In the genomic region with DNA sequence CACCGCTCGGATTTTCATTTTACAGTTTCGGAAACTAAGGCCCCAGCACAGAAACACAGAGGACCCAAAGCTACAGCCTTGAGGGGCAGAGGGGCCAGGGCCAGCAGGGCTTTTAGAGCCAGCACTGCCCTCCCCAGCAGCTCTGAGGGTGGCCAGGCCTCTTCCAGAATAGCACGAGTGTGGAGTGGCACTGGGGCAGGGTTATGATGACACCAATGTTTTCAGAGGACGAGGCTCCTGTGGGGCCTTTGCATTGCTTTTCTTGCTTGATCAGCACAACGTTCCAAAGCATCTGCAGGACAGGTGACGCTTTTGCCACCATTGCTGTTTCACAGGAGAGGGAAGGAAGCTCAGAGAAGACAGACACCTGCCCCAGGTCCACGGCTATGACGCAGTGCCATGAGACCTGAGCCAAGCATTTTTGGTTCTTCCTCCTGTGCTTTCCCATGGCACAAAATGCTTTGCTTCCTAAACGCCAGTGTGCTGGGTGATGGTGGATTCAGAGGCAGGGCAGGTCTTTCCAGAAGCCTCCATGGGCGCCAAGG, we compare ENCODE assay signal across 26 cellular contexts.
DNase-seq lines count a peak whose midpoint lies in the region; ATAC-seq and TF ChIP-seq lines count a peak whose summit lies in the region.
"Had no signal": no experiment of that assay in that cellular context is flagged by ENCODE, and none has a peak within 500 bp of the region (broad histone marks: within the 10 kb centered on the region; RNA-seq: fewer than 3 reads in every experiment).

No MANE protein-coding gene starts in this region.

- H3K4me1 ChIP-seq in lower lobe of right lung, result peaks cover 29% of the 10 kb centered on the region
- H3K4me1 ChIP-seq: Caco-2, HAP-1 had no signal

- no peaks in the 10 kb centered on the region for H3K27me3 ChIP-seq in lower lobe of right lung (ENCODE audit: low read depth)
- H3K27me3 ChIP-seq: left lung, sigmoid colon had no signal

- H3K4me3 ChIP-seq in lower lobe of right lung, result no peak overlapping the region
- H3K4me3 ChIP-seq: HAP-1, sigmoid colon had no signal

- H3K4me1 Mint-ChIP-seq in activated CD4-positive, alpha-beta T cell treated with anti-CD3 and anti-CD28 coated beads, Interleukin-2, amount 10 ng/mL, durations not matched to agents 7 days and 5 days, result peaks cover 56% of the 10 kb centered on the region
- H3K4me1 Mint-ChIP-seq in T-helper 17 cell, result peaks cover 32% of the 10 kb centered on the region

- peaks cover 18% of the 10 kb centered on the region for H3K36me3 ChIP-seq in lower lobe of right lung
- H3K36me3 ChIP-seq: HAP-1, heart right ventricle, sigmoid colon had no signal

- H3K27me3 Mint-ChIP-seq in activated CD4-positive, alpha-beta T cell treated with anti-CD3 and anti-CD28 coated beads, Interleukin-2, amount 10 ng/mL, durations not matched to agents 7 days and 5 days, result no peaks in the 10 kb centered on the region
- H3K27me3 Mint-ChIP-seq in T-helper 17 cell, result no peaks in the 10 kb centered on the region
- H3K27me3 Mint-ChIP-seq: activated CD4-positive, alpha-beta T cell treated with anti-CD3 and anti-CD28 coated beads for 36 hours; activated naive CD8-positive, alpha-beta T cell treated with anti-CD3 and anti-CD28 coated beads, Interleukin-2, amount 10 ng/mL, durations not matched to agents 7 days and 5 days; stimulated activated naive CD8-positive, alpha-beta T cell treated with anti-CD3 and anti-CD28 coated beads, Interleukin-15, amount 100 ng/mL, for 72 hours had no signal

- intact Hi-C loops in lower lobe of right lung (cut with DNase I) (no loop called here), posterior vena cava (cut with DNase I) (loop anchor here in 1 of 2 donors (10.0 kb wide), 1 partner anchor 129 kb away; a partner anchor contains a TSS)

- CTCF ChIA-PET in activated CD4-positive, alpha-beta T cell treated with anti-CD3 and anti-CD28 coated beads, Interleukin-2, amount 10 ng/mL, durations not matched to agents 7 days and 5 days (lab: Charles Lee), result interaction anchor here (1.3 kb wide), 1 partner anchor 46 kb away, joined by 3 read pairs; no protein-coding TSS in a partner anchor

- POLR2A ChIA-PET in activated CD4-positive, alpha-beta T cell treated with anti-CD3 and anti-CD28 coated beads, Interleukin-2, amount 10 ng/mL, durations not matched to agents 7 days and 5 days (lab: Charles Lee), result no interaction called here

- H3K36me3 Mint-ChIP-seq in activated CD4-positive, alpha-beta T cell treated with anti-CD3 and anti-CD28 coated beads, Interleukin-2, amount 10 ng/mL, durations not matched to agents 7 days and 5 days (ENCODE audit: low read depth), result peaks cover 25% of the 10 kb centered on the region
- H3K36me3 Mint-ChIP-seq in T-helper 17 cell (ENCODE audit: low read depth), result peaks cover 8% of the 10 kb centered on the region
- H3K36me3 Mint-ChIP-seq: mesothelial cell of epicardium had no signal

- H3K4me3 Mint-ChIP-seq in activated CD4-positive, alpha-beta T cell treated with anti-CD3 and anti-CD28 coated beads, Interleukin-2, amount 10 ng/mL, durations not matched to agents 7 days and 5 days, result no peak overlapping the region
- peak overlapping the region; percentile 9 for H3K4me3 Mint-ChIP-seq in T-helper 17 cell
- H3K4me3 Mint-ChIP-seq: mesothelial cell of epicardium, nephron progenitor cell had no signal

- TF ChIP-seq CTCF in lower lobe of right lung (IDR thresholded peaks at IDR 0.05), result no peak

- H3K27ac ChIP-seq in lower lobe of right lung (peak overlapping the region; percentile 69), temporal lobe (ENCODE audit: low read depth, low read length) (peak overlapping the region; percentile 72)
- H3K27ac ChIP-seq: 22Rv1, KMS-11 had no signal

- no peaks in the 10 kb centered on the region for H3K9me3 Mint-ChIP-seq in activated CD4-positive, alpha-beta T cell treated with anti-CD3 and anti-CD28 coated beads, Interleukin-2, amount 10 ng/mL, durations not matched to agents 7 days and 5 days
- H3K9me3 Mint-ChIP-seq: activated naive CD8-positive, alpha-beta T cell treated with anti-CD3 and anti-CD28 coated beads, Interleukin-2, amount 10 ng/mL, durations not matched to agents 7 days and 5 days; mesothelial cell of epicardium; nephron progenitor cell; stimulated activated naive CD8-positive, alpha-beta T cell treated with anti-CD3 and anti-CD28 coated beads, Interleukin-15, amount 100 ng/mL, for 72 hours; T-helper 1 cell treated with Interleukin-12 subunit alpha and Interleukin-12 subunit beta and Interleukin-4 antibody, amounts not matched to agents 30 μg/mL and 1 μg/mL, for 36 hours had no signal

- H3K27ac Mint-ChIP-seq in activated CD4-positive, alpha-beta T cell treated with anti-CD3 and anti-CD28 coated beads, Interleukin-2, amount 10 ng/mL, durations not matched to agents 7 days and 5 days, result peak overlapping the region; percentile 76
- H3K27ac Mint-ChIP-seq in T-helper 17 cell, result peak overlapping the region; percentile 79
- H3K27ac Mint-ChIP-seq: activated CD4-positive, alpha-beta T cell treated with anti-CD3 and anti-CD28 coated beads for 36 hours; mesothelial cell of epicardium; nephron progenitor cell had no signal

- H3K9me3 ChIP-seq in T-helper 17 cell (ENCODE audit: control insufficient read depth, low read length, poor library complexity, severe bottlenecking) (no peaks in the 10 kb centered on the region), lower lobe of right lung (no peaks in the 10 kb centered on the region)
- H3K9me3 ChIP-seq: Caco-2, HAP-1, heart right ventricle, left lung, sigmoid colon had no signal

- DNase-seq in activated CD4-positive, alpha-beta T cell treated with anti-CD3 and anti-CD28 coated beads, Interleukin-2, amount 10 ng/mL, durations not matched to agents 7 days and 5 days, result no peak
- DNase-seq in activated CD4-positive, alpha-beta T cell treated with anti-CD3 and anti-CD28 coated beads for 48 hours, result no peak
- DNase-seq in T-helper 17 cell (no peak), lower lobe of right lung (no peak), NCI-H510A (lab: John Stamatoyannopoulos, UW) (no peak), NCI-H1105 (lab: John Stamatoyannopoulos, UW) (no peak), posterior vena cava (ENCODE audit: low spot score) (no peak)
- DNase-seq: activated CD4-positive, alpha-beta T cell treated with anti-CD3 and anti-CD28 coated beads for 36 hours; activated naive CD8-positive, alpha-beta T cell treated with anti-CD3 and anti-CD28 coated beads, Interleukin-2, amount 10 ng/mL, durations not matched to agents 7 days and 5 days; Caco-2; effector CD4-positive, alpha-beta T cell; foreskin fibroblast; heart right ventricle; NCI-H146; NCI-H524 treated with DMSO at 0.1 percent for 48 hours; nephron progenitor cell; NK-92 treated with Interleukin-12 subunit alpha and Interleukin-12 subunit beta, amount 100 ng/mL, for 24 hours; sigmoid colon; stimulated activated naive CD8-positive, alpha-beta T cell treated with anti-CD3 and anti-CD28 coated beads, Interleukin-15, amount 100 ng/mL, for 72 hours had no signal

- no peak for ATAC-seq in T-helper 17 cell
- ATAC-seq in lower lobe of right lung, result no peak
- ATAC-seq: activated CD4-positive, alpha-beta T cell treated with anti-CD3 and anti-CD28 coated beads for 36 hours had no signal
